In the genomic region with DNA sequence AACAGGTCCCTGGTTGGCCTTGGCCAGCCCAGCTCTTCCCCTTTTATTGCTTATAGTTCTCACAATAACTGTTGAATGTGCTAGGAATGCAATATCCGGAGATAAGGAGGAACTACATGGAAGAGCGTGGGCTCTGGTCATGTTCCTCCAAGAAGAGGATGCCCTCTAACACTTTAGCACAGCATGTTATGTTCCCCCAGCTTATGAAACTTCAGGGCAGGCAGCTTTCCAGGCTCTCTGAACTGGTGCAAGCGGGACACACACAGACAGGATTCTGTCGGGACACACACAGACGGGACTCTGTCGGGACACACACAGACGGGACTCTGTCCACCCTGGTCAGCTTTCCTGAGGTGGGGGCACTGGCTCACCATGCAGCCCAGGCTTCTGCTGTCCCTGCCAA, we compare ENCODE assay signal across 16 cellular contexts.
A peak's percentile ranks its signal among the peaks of the same experiment; 100 is the strongest.
DNase-seq lines count a peak whose midpoint lies in the region; ATAC-seq, FAIRE-seq and TF ChIP-seq lines count a peak whose summit lies in the region.
"Had no signal": no experiment of that assay in that cellular context is flagged by ENCODE, and none has a peak within 500 bp of the region (broad histone marks: within the 10 kb centered on the region; RNA-seq: fewer than 3 reads in every experiment).

No MANE protein-coding gene starts in this region.

- H3K79me2 ChIP-seq in HepG2 (ENCODE audit: insufficient read depth, low read length) = no peaks in the 10 kb centered on the region

- H2AFZ ChIP-seq in HepG2 (ENCODE audit: low read length) = no peak overlapping the region

- peaks cover 2% of the 10 kb centered on the region for H3K27me3 Mint-ChIP-seq in activated CD8-positive, alpha-beta memory T cell treated with anti-CD3 and anti-CD28 coated beads, Interleukin-2, amount 10 ng/mL, durations not matched to agents 7 days and 5 days
- H3K27me3 Mint-ChIP-seq in activated T-cell treated with anti-CD3 and anti-CD28 coated beads, Interleukin-2, amount 50 U/mL, for 72 hours (ENCODE audit: low read depth) = no peaks in the 10 kb centered on the region
- H3K27me3 Mint-ChIP-seq: activated naive CD8-positive, alpha-beta T cell had no signal

- TF ChIP-seq RAD21 in liver (IDR thresholded peaks at IDR 0.05) (no peak), HepG2 (CRISPR knock-in tag; IDR thresholded peaks at IDR 0.05) (no peak)

- H3K4me3 ChIP-seq in liver (ENCODE audit: low read depth in 1 of 3, low read length in 3 of 3) (no peak overlapping the region), HepG2 (replicated peaks in 1 of 3; ENCODE audit: insufficient read depth in 1 of 3, low read depth in 2 of 3, low read length in 3 of 3) (no peak overlapping the region)
- H3K4me3 ChIP-seq: smooth muscle cell, thyroid gland had no signal

- H3K9ac ChIP-seq in liver (ENCODE audit: low read depth in 1 of 2, low read length in 2 of 2) (no peak overlapping the region), HepG2 (ENCODE audit: insufficient read depth, low read depth, low read length) (no peak overlapping the region)

- DNase-seq in HepG2 (ENCODE audit: low spot score) (no peak), left cardiac atrium (peak; percentile 41), omental fat pad (ENCODE audit: low spot score) (no peak), T-helper 1 cell (no peak)
- no peak for DNase-seq in activated CD8-positive, alpha-beta memory T cell treated with anti-CD3 and anti-CD28 coated beads, Interleukin-2, amount 10 ng/mL, durations not matched to agents 7 days and 5 days
- DNase-seq in activated T-cell treated with anti-CD3 and anti-CD28 coated beads, Interleukin-2, amount 50 U/mL, for 72 hours = no peak
- DNase-seq: ACHN, DMS 273 treated with DMSO at 0.1 percent for 48 hours, natural killer cell, NCI-H1436 treated with DMSO at 0.1 percent for 48 hours, NCI-H748 treated with DMSO at 0.1 percent for 48 hours had no signal

- H3K27ac ChIP-seq in liver (ENCODE audit: low read depth in 1 of 2, low read length in 2 of 2) = peak overlapping the region in 1 of 2 donors; percentile 43
- H3K27ac ChIP-seq in HepG2 (ENCODE audit: extremely low read length, insufficient read depth, low read length) = no peak overlapping the region
- H3K27ac ChIP-seq: thyroid gland had no signal

- BruUV-seq in HepG2 (replicated peaks; lab: Mats Ljungman, UMichigan) = no TSS peak

- H3K4me1 Mint-ChIP-seq in activated CD8-positive, alpha-beta memory T cell treated with anti-CD3 and anti-CD28 coated beads, Interleukin-2, amount 10 ng/mL, durations not matched to agents 7 days and 5 days = no peaks in the 10 kb centered on the region
- no peaks in the 10 kb centered on the region for H3K4me1 Mint-ChIP-seq in activated T-cell treated with anti-CD3 and anti-CD28 coated beads, Interleukin-2, amount 50 U/mL, for 72 hours (ENCODE audit: low read depth)
- H3K4me1 Mint-ChIP-seq: natural killer cell had no signal

- intact Hi-C loops in HepG2 (cut with micrococcal nuclease; ENCODE audit: unreplicated experiment) = no loop called here
- intact Hi-C loops in left cardiac atrium (cut with DNase I) = no loop called here

- TF ChIP-seq CTCF in liver (IDR thresholded peaks at IDR 0.05; ENCODE audit: low read depth, low read length, missing input control) (no peak), HepG2 (CRISPR knock-in tag; IDR thresholded peaks at IDR 0.05) (no peak), omental fat pad (IDR thresholded peaks at IDR 0.05) (no peak)

- no peak for ATAC-seq in HepG2
- peak; percentile 70 to 81 for ATAC-seq in left cardiac atrium
- ATAC-seq in omental fat pad (ENCODE audit: low FRiP score) = peak; percentile 25
- no peak for ATAC-seq in activated CD8-positive, alpha-beta memory T cell treated with anti-CD3 and anti-CD28 coated beads, Interleukin-2, amount 10 ng/mL, durations not matched to agents 7 days and 5 days
- no peak for ATAC-seq in HG02623 (IDR thresholded peaks at IDR 0.05; ENCODE audit: unreplicated experiment)
- no peak for ATAC-seq in activated T-cell treated with anti-CD3 and anti-CD28 coated beads, Interleukin-2, amount 50 U/mL, for 72 hours (replicated peaks in 1 of 2)
- ATAC-seq: natural killer cell had no signal

- H3K9me3 ChIP-seq in liver (ENCODE audit: control insufficient read depth in 4 of 4, low read length in 3 of 4) (no peaks in the 10 kb centered on the region), HepG2 (ENCODE audit: low read length) (no peaks in the 10 kb centered on the region)
- H3K9me3 ChIP-seq: thyroid gland had no signal

- 49% methylated on average over 7 of the region's 7 CpGs for WGBS in liver
- WGBS in HepG2 (ENCODE audit: low lambda C conversion rate) = 84% methylated on average over 2 of the region's 7 CpGs

- no peak for FAIRE-seq in HepG2 (lab: Jason Lieb, UNC)

- TF ChIP-seq EP300 in HepG2 (IDR thresholded peaks at IDR 0.05; ENCODE audit: low read depth in 2 of 2, low read length in 2 of 2) (no peak), HepG2 (CRISPR knock-in tag; IDR thresholded peaks at IDR 0.05; ENCODE audit: borderline replicate concordance) (no peak)

- H4K20me1 ChIP-seq in HepG2 (ENCODE audit: insufficient read depth, low read length) = no peaks in the 10 kb centered on the region

- H3K36me3 ChIP-seq in liver (ENCODE audit: control insufficient read depth in 4 of 4, insufficient read depth in 3 of 4, low read depth in 1 of 4, low read length in 3 of 4) (no peaks in the 10 kb centered on the region), HepG2 (replicated peaks in 1 of 2; ENCODE audit: control insufficient read depth in 1 of 2, insufficient read depth in 2 of 2, low read length in 2 of 2) (no peaks in the 10 kb centered on the region)
- H3K36me3 ChIP-seq: thyroid gland had no signal

- in situ Hi-C loops in HepG2 (cut with HindIII; ENCODE audit: extremely low pct_ligation_motif_present, low pct_unique_long_range_greater_than_20kb) = no loop called here

- no peak for TF ChIP-seq POLR2A in HepG2 (IDR thresholded peaks at IDR 0.05; ENCODE audit: insufficient read depth in 1 of 2, low read depth in 2 of 2, low read length in 2 of 2)

- H3K9me3 Mint-ChIP-seq in activated CD8-positive, alpha-beta memory T cell treated with anti-CD3 and anti-CD28 coated beads, Interleukin-2, amount 10 ng/mL, durations not matched to agents 7 days and 5 days (ENCODE audit: low read depth) = no peaks in the 10 kb centered on the region
- H3K9me3 Mint-ChIP-seq in activated T-cell treated with anti-CD3 and anti-CD28 coated beads, Interleukin-2, amount 50 U/mL, for 72 hours = no peaks in the 10 kb centered on the region
- H3K9me3 Mint-ChIP-seq: natural killer cell had no signal

- H3K4me3 Mint-ChIP-seq in activated CD8-positive, alpha-beta memory T cell treated with anti-CD3 and anti-CD28 coated beads, Interleukin-2, amount 10 ng/mL, durations not matched to agents 7 days and 5 days = no peak overlapping the region
- no peak overlapping the region for H3K4me3 Mint-ChIP-seq in activated T-cell treated with anti-CD3 and anti-CD28 coated beads, Interleukin-2, amount 50 U/mL, for 72 hours
- H3K4me3 Mint-ChIP-seq: activated naive CD8-positive, alpha-beta T cell; natural killer cell had no signal

- H3K27me3 ChIP-seq in liver (ENCODE audit: control insufficient read depth in 4 of 4, insufficient read depth in 4 of 4, low read length in 3 of 4) = no peaks in the 10 kb centered on the region
- H3K27me3 ChIP-seq in HepG2 (ENCODE audit: control insufficient read depth in 1 of 2, insufficient read depth in 2 of 2, low read length in 2 of 2) = no peaks in the 10 kb centered on the region
- H3K27me3 ChIP-seq: thyroid gland had no signal

- no peak overlapping the region for H3K4me2 ChIP-seq in HepG2 (ENCODE audit: low read depth, low read length)
- H3K4me2 ChIP-seq: smooth muscle cell had no signal

- H3K27ac Mint-ChIP-seq in activated CD8-positive, alpha-beta memory T cell treated with anti-CD3 and anti-CD28 coated beads, Interleukin-2, amount 10 ng/mL, durations not matched to agents 7 days and 5 days = no peak overlapping the region
- no peak overlapping the region for H3K27ac Mint-ChIP-seq in activated T-cell treated with anti-CD3 and anti-CD28 coated beads, Interleukin-2, amount 50 U/mL, for 72 hours
- H3K27ac Mint-ChIP-seq: activated naive CD8-positive, alpha-beta T cell; natural killer cell had no signal

- CTCF ChIA-PET in HepG2 (lab: Yijun Ruan, JAX; ENCODE audit: low intra/inter-chr PET ratio, low total read pairs) = no interaction called here
- CTCF ChIA-PET in activated CD8-positive, alpha-beta memory T cell treated with anti-CD3 and anti-CD28 coated beads, Interleukin-2, amount 10 ng/mL, durations not matched to agents 7 days and 5 days (lab: Charles Lee) = no interaction called here

- H3K36me3 Mint-ChIP-seq in activated CD8-positive, alpha-beta memory T cell treated with anti-CD3 and anti-CD28 coated beads, Interleukin-2, amount 10 ng/mL, durations not matched to agents 7 days and 5 days = no peaks in the 10 kb centered on the region
- H3K36me3 Mint-ChIP-seq in activated T-cell treated with anti-CD3 and anti-CD28 coated beads, Interleukin-2, amount 50 U/mL, for 72 hours (ENCODE audit: insufficient read depth in 2 of 2) = no peaks in the 10 kb centered on the region
- H3K36me3 Mint-ChIP-seq: activated naive CD8-positive, alpha-beta T cell; natural killer cell had no signal

- peaks cover 0 to 11% (median 5%) of the 10 kb centered on the region in 4 donors for H3K4me1 ChIP-seq in liver (ENCODE audit: control insufficient read depth in 4 of 4, insufficient read depth in 4 of 4, low read length in 3 of 4)
- H3K4me1 ChIP-seq in HepG2 (ENCODE audit: insufficient read depth, low read length) = peaks cover 59% of the 10 kb centered on the region
- H3K4me1 ChIP-seq: thyroid gland had no signal

- POLR2A ChIA-PET in HepG2 (lab: Yijun Ruan, JAX) = interaction anchor here (1.6 to 2.1 kb wide), 2 partner anchors 20 to 23 kb away, joined by 6 to 8 read pairs; no protein-coding TSS in a partner anchor

TF ChIP-seq in HepG2, 621 proteins besides CTCF, POLR2A, EP300 and RAD21 (continues in another document):
- TF ChIP-seq PITX1 (CRISPR knock-in tag; IDR thresholded peaks at IDR 0.05) (no peak), REL (CRISPR knock-in tag; conservative IDR thresholded peaks at IDR 0.05) (no peak), ZNF792 (CRISPR knock-in tag; IDR thresholded peaks at IDR 0.05) (no peak)
- TF ChIP-seq, protein P1, sequence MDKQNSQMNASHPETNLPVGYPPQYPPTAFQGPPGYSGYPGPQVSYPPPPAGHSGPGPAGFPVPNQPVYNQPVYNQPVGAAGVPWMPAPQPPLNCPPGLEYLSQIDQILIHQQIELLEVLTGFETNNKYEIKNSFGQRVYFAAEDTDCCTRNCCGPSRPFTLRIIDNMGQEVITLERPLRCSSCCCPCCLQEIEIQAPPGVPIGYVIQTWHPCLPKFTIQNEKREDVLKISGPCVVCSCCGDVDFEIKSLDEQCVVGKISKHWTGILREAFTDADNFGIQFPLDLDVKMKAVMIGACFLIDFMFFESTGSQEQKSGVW (CRISPR knock-in tag; IDR thresholded peaks at IDR 0.05; ENCODE audit: borderline replicate concordance) = no peak

Comparison
In these comparisons a context has a peak if more than half of its experiments do, and no peak if none do; other contexts are left out.
1. ATAC-seq: peak in left cardiac atrium (2 of 2) and omental fat pad (single experiment); none in HepG2 (single experiment), activated CD8-positive, alpha-beta memory T cell treated with anti-CD3 and anti-CD28 coated beads, Interleukin-2, amount 10 ng/mL, durations not matched to agents 7 days and 5 days (single experiment), HG02623 (single experiment) and activated T-cell treated with anti-CD3 and anti-CD28 coated beads, Interleukin-2, amount 50 U/mL, for 72 hours (0 of 2).